Comparison of ENCODE assay signal across 8 cellular contexts in the genomic region with DNA sequence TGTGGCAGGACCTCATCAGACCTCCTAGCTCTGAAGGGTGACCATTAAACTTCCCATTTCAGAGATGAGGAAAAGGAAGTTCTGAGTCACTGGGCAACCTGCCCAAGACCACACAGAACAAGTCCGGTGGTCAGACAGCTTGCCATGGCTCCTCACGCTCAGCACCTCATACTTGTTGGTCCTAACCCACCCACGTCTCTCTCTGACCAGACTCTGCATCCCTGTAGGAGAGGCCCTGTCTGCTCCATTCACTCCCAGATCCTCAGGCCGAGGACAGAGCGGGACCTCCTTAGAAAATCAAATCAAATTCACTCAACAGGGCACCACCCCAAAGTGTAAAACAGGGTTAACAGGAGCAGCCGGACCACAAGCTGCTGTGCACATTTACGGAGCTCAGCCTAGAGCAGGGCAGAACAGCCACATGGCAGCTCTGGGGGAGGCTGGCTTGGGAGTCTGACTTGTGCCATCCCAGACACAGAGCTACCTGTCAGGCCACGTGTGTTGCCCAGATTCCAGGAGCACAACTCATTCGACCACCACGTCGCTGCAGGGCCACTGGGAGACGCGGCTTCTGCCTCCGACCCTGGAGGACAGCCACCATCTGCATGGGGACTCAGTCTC. TPM values are rescaled to one million over a fixed set of nuclear protein-coding genes. Genes with fewer than 3 reads are reported as not detected.
DNase-seq lines count a peak whose midpoint lies in the region; ATAC-seq and TF ChIP-seq lines count a peak whose summit lies in the region.

No MANE protein-coding gene starts in this region.

- H2AFZ ChIP-seq in GM23338, result no peak overlapping the region

- H3K27ac Mint-ChIP-seq in GM23338 (no peak overlapping the region), endothelial cell (ENCODE audit: unreplicated experiment) (peak overlapping the region; percentile 80)

- peaks cover 35% of the 10 kb centered on the region for H3K27me3 Mint-ChIP-seq in GM23338 (ENCODE audit: insufficient read depth, low read depth, poor library complexity)
- H3K27me3 Mint-ChIP-seq in endothelial cell (ENCODE audit: unreplicated experiment), result peaks cover 17% of the 10 kb centered on the region

- peaks cover 51% of the 10 kb centered on the region for H3K36me3 Mint-ChIP-seq in GM23338 (ENCODE audit: low read depth)
- peaks cover 33% of the 10 kb centered on the region for H3K36me3 Mint-ChIP-seq in endothelial cell (ENCODE audit: low read depth, unreplicated experiment)

- peaks cover 44% of the 10 kb centered on the region for H4K20me1 ChIP-seq in GM23338 (replicated peaks; ENCODE audit: insufficient read depth)

- peaks cover 21% of the 10 kb centered on the region for H3K9me3 Mint-ChIP-seq in GM23338
- no peaks in the 10 kb centered on the region for H3K9me3 Mint-ChIP-seq in endothelial cell (ENCODE audit: unreplicated experiment)

- no peaks in the 10 kb centered on the region for H3K9me2 ChIP-seq in GM23338 (ENCODE audit: insufficient read depth)

- H3K27me3 ChIP-seq in GM23338 (ENCODE audit: insufficient read depth), result peaks cover 10% of the 10 kb centered on the region; the same call in 1 of the 2 replicates
- no peaks in the 10 kb centered on the region for H3K27me3 ChIP-seq in SJSA1 (replicated peaks)

- H3K27ac ChIP-seq in GM23338 (ENCODE audit: low read depth), result no peak overlapping the region
- H3K27ac ChIP-seq in SJSA1, result peak overlapping the region; percentile 62

- peaks cover 13% of the 10 kb centered on the region for H3K4me1 ChIP-seq in GM23338 (ENCODE audit: insufficient read depth)
- peaks cover 34% of the 10 kb centered on the region for H3K4me1 ChIP-seq in SJSA1 (replicated peaks)

- peak overlapping the region; percentile 90 for H3K4me2 ChIP-seq in GM23338

- no peak for TF ChIP-seq CTCF in GM23338 (conservative IDR thresholded peaks at IDR 0.05; ENCODE audit: low read depth in 2 of 2)
- TF ChIP-seq CTCF in endothelial cell (IDR thresholded peaks at IDR 0.05; ENCODE audit: unreplicated experiment), result no peak

- DNase-seq in GM23338 (ENCODE audit: low spot score) (no peak), SJSA1 (ENCODE audit: low read depth in 1 of 2, low spot score in 2 of 2) (peak; percentile 91 to 97), endothelial cell (ENCODE audit: low spot score) (no peak), mucosa of gallbladder (ENCODE audit: low spot score) (peak; percentile 76), DMS79 treated with DMSO at 0.1 percent for 48 hours (lab: John Stamatoyannopoulos, UW) (no peak)
- no peak for DNase-seq in stimulated activated CD4-positive, alpha-beta T cell treated with anti-CD3 and anti-CD28 coated beads, Interleukin-15, amount 100 ng/mL, for 24 hours
- DNase-seq in stimulated activated CD4-positive, alpha-beta T cell treated with anti-CD3 and anti-CD28 coated beads, Interleukin-2, amount 100 ng/mL, for 24 hours, result no peak

- H3K79me2 ChIP-seq in GM23338 (replicated peaks; ENCODE audit: insufficient read depth), result peaks cover 63% of the 10 kb centered on the region

- H3K4me3 ChIP-seq in GM23338 (peak overlapping the region; percentile 71), SJSA1 (peak overlapping the region; percentile 85)

- H3K9me3 ChIP-seq in SJSA1 (replicated peaks), result 0 out of 2 replicates have a peak, but pooled peaks cover under 1% of the 10 kb centered on the region

- no peaks in the 10 kb centered on the region for H3F3A ChIP-seq in GM23338 (replicated peaks; ENCODE audit: low read depth)

- H3K4me3 Mint-ChIP-seq in GM23338, result peak overlapping the region; percentile 86
- peak overlapping the region; percentile 92 for H3K4me3 Mint-ChIP-seq in endothelial cell (ENCODE audit: unreplicated experiment)

- ATAC-seq in GM23338, result no peak
- no peak for ATAC-seq in GM21367 (IDR thresholded peaks at IDR 0.05; ENCODE audit: unreplicated experiment)

- H3K36me3 ChIP-seq in GM23338 (ENCODE audit: insufficient read depth) (no peaks in the 10 kb centered on the region), SJSA1 (peaks cover 51% of the 10 kb centered on the region)

- H3K4me1 Mint-ChIP-seq in GM23338 (peaks cover 44% of the 10 kb centered on the region), endothelial cell (ENCODE audit: unreplicated experiment) (peaks cover 41% of the 10 kb centered on the region)

TF ChIP-seq in GM23338, 12 proteins besides CTCF, POLR2A, EP300 and RAD21 (continues in another document):
- TF ChIP-seq JUNB (IDR thresholded peaks at IDR 0.05; ENCODE audit: unreplicated experiment) (no peak), STAT1 (IDR thresholded peaks at IDR 0.05; ENCODE audit: unreplicated experiment) (no peak), EZH2 (IDR thresholded peaks at IDR 0.05; ENCODE audit: low read depth, unreplicated experiment) (no peak), CREB1 (CRISPR knock-in tag; IDR thresholded peaks at IDR 0.05; ENCODE audit: low read depth) (no peak), NANOG (IDR thresholded peaks at IDR 0.05; ENCODE audit: borderline replicate concordance) (no peak), ETS1 (IDR thresholded peaks at IDR 0.05) (no peak), EZH2phosphoT487 (IDR thresholded peaks at IDR 0.05; ENCODE audit: unreplicated experiment) (no peak), ZNF114 (CRISPR knock-in tag; IDR thresholded peaks at IDR 0.05) (no peak), POLR2AphosphoS5 (IDR thresholded peaks at IDR 0.05; ENCODE audit: low read depth) (no peak)
- TF ChIP-seq, protein P1, sequence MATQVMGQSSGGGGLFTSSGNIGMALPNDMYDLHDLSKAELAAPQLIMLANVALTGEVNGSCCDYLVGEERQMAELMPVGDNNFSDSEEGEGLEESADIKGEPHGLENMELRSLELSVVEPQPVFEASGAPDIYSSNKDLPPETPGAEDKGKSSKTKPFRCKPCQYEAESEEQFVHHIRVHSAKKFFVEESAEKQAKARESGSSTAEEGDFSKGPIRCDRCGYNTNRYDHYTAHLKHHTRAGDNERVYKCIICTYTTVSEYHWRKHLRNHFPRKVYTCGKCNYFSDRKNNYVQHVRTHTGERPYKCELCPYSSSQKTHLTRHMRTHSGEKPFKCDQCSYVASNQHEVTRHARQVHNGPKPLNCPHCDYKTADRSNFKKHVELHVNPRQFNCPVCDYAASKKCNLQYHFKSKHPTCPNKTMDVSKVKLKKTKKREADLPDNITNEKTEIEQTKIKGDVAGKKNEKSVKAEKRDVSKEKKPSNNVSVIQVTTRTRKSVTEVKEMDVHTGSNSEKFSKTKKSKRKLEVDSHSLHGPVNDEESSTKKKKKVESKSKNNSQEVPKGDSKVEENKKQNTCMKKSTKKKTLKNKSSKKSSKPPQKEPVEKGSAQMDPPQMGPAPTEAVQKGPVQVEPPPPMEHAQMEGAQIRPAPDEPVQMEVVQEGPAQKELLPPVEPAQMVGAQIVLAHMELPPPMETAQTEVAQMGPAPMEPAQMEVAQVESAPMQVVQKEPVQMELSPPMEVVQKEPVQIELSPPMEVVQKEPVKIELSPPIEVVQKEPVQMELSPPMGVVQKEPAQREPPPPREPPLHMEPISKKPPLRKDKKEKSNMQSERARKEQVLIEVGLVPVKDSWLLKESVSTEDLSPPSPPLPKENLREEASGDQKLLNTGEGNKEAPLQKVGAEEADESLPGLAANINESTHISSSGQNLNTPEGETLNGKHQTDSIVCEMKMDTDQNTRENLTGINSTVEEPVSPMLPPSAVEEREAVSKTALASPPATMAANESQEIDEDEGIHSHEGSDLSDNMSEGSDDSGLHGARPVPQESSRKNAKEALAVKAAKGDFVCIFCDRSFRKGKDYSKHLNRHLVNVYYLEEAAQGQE (IDR thresholded peaks at IDR 0.05; ENCODE audit: unreplicated experiment), result no peak

RNA-seq across cellular contexts. Expression of gene MIER2, which starts 1.7 kb away (rescaled TPM):
- total RNA-seq in GM23338 (2014; rRNA removed; shearing (Covaris generic)), result 37.9 and 41.3 TPM in 2 replicates
- 30.2 and 34.0 TPM in 2 replicates for polyA plus RNA-seq in GM23338 (2016; fragmentation: Nextera tagmentation; extraction: Ambion mirVana)
- total RNA-seq in SJSA1 (2014; rRNA removed; shearing (Covaris generic)), result 19.9 and 26.6 TPM in 2 replicates
- total RNA-seq in endothelial cell (ENCODE audit: unreplicated experiment) (44.1 TPM), mucosa of gallbladder (27.9 TPM)

RNA-seq across cellular contexts. Expression of gene PLPP2, which starts 51.7 kb away (rescaled TPM):
- 75.8 and 82.6 TPM in 2 replicates for total RNA-seq in GM23338 (2014; rRNA removed; shearing (Covaris generic))
- polyA plus RNA-seq in GM23338 (2016; fragmentation: Nextera tagmentation; extraction: Ambion mirVana), result 52.9 and 58.3 TPM in 2 replicates
- 7.3 and 18.5 TPM in 2 replicates for total RNA-seq in SJSA1 (2014; rRNA removed; shearing (Covaris generic))
- 26.2 TPM for total RNA-seq in endothelial cell (ENCODE audit: unreplicated experiment)
- 224 TPM for total RNA-seq in mucosa of gallbladder

Comparison
In these comparisons a context has a peak if more than half of its experiments do, and no peak if none do; other contexts are left out.
1. DNase-seq: peak in SJSA1 (2 of 2) and mucosa of gallbladder (single experiment); none in GM23338 (single experiment), endothelial cell (single experiment), stimulated activated CD4-positive, alpha-beta T cell treated with anti-CD3 and anti-CD28 coated beads, Interleukin-15, amount 100 ng/mL, for 24 hours (single experiment), DMS79 treated with DMSO at 0.1 percent for 48 hours (single experiment) and stimulated activated CD4-positive, alpha-beta T cell treated with anti-CD3 and anti-CD28 coated beads, Interleukin-2, amount 100 ng/mL, for 24 hours (0 of 2).